Comparison of ENCODE assay signal across 14 cellular contexts in the genomic region with DNA sequence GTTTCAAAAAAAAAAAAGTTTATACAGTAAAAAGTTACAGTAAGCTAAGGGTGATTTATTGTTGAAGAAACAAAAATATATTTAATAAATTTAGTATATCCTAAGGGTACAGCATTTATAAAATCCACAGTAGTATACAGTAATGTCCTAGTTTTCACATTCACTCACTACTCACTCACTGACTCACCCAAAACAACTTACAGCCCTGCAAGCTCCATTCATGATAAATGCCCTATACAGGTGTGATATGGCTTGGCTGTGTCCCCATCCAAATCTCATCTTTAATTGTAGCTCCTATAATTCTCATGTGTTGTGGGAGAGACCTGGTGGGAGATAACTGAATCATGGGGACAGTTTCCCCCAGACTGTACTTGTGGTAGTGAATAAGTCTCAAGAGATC.
DNase-seq lines count a peak whose midpoint lies in the region; ATAC-seq lines count a peak whose summit lies in the region.
"Had no signal": no experiment of that assay in that cellular context is flagged by ENCODE, and none has a peak within 500 bp of the region (broad histone marks: within the 10 kb centered on the region; RNA-seq: fewer than 3 reads in every experiment).

No MANE protein-coding gene starts in this region.

- DNase-seq in T-cell (no peak), HuH-7 (ENCODE audit: low spot score) (no peak), MV-4-11 (lab: John Stamatoyannopoulos, UW) (no peak)
- no peak for DNase-seq in central memory CD8-positive, alpha-beta T cell (ENCODE audit: low spot score in 2 of 2)
- DNase-seq in stimulated activated effector memory CD8-positive, alpha-beta T cell treated with anti-CD3 and anti-CD28 coated beads, Interleukin-12 subunit alpha, Interleukin-12 subunit beta, amount 100 ng/mL, for 72 hours (ENCODE audit: low spot score in 2 of 2), result no peak
- DNase-seq: AML-193; Caco-2; Calu3; CD4-positive, alpha-beta T cell; CD8-positive, alpha-beta T cell; DMS79 treated with DMSO at 0.1 percent for 48 hours; GF-D8 had no signal

- H3K4me1 Mint-ChIP-seq in T-cell, result peaks cover 12 to 26% (median 25%) of the 10 kb centered on the region in 3 donors
- H3K4me1 Mint-ChIP-seq in central memory CD8-positive, alpha-beta T cell, result peaks cover 35% of the 10 kb centered on the region
- peaks cover 16% of the 10 kb centered on the region for H3K4me1 Mint-ChIP-seq in stimulated activated effector memory CD8-positive, alpha-beta T cell treated with anti-CD3 and anti-CD28 coated beads, Interleukin-12 subunit alpha, Interleukin-12 subunit beta, amount 100 ng/mL, for 72 hours
- H3K4me1 Mint-ChIP-seq: B cell had no signal

- ATAC-seq in T-cell (replicated peaks in 1 of 4), result no peak
- no peak for ATAC-seq in central memory CD8-positive, alpha-beta T cell (replicated peaks; ENCODE audit: extremely low read depth, poor library complexity, severe bottlenecking)
- peak; percentile 49 for ATAC-seq in stimulated activated effector memory CD8-positive, alpha-beta T cell treated with anti-CD3 and anti-CD28 coated beads, Interleukin-12 subunit alpha, Interleukin-12 subunit beta, amount 100 ng/mL, for 72 hours
- ATAC-seq: A549; CD8-positive, alpha-beta T cell had no signal

- POLR2A ChIA-PET in T-cell (lab: Charles Lee), result interaction anchor here (0.5 to 0.7 kb wide), 6 partner anchors 14 to 401 kb away, joined by 3 to 4 read pairs (median 3); no protein-coding TSS in a partner anchor

- H3K27me3 Mint-ChIP-seq in T-cell, result no peaks in the 10 kb centered on the region
- no peaks in the 10 kb centered on the region for H3K27me3 Mint-ChIP-seq in central memory CD8-positive, alpha-beta T cell
- H3K27me3 Mint-ChIP-seq: CD4-positive, alpha-beta T cell had no signal

- CTCF ChIA-PET in T-cell (lab: Charles Lee), result interaction anchor here in 1 of 2 donors (0.7 to 1.1 kb wide), 5 partner anchors 38 to 1046 kb away, joined by 3 read pairs; no protein-coding TSS in a partner anchor

- peak overlapping the region; percentile 10 to 48 for H3K27ac Mint-ChIP-seq in T-cell
- peak overlapping the region; percentile 56 for H3K27ac Mint-ChIP-seq in central memory CD8-positive, alpha-beta T cell (ENCODE audit: low read depth)
- no peak overlapping the region for H3K27ac Mint-ChIP-seq in stimulated activated effector memory CD8-positive, alpha-beta T cell treated with anti-CD3 and anti-CD28 coated beads, Interleukin-12 subunit alpha, Interleukin-12 subunit beta, amount 100 ng/mL, for 72 hours
- H3K27ac Mint-ChIP-seq: B cell; CD4-positive, alpha-beta T cell had no signal

- peaks cover 12 to 35% (median 18%) of the 10 kb centered on the region in 3 donors for H3K9me3 Mint-ChIP-seq in T-cell
- H3K9me3 Mint-ChIP-seq in central memory CD8-positive, alpha-beta T cell, result peaks cover 26% of the 10 kb centered on the region
- H3K9me3 Mint-ChIP-seq in stimulated activated effector memory CD8-positive, alpha-beta T cell treated with anti-CD3 and anti-CD28 coated beads, Interleukin-12 subunit alpha, Interleukin-12 subunit beta, amount 100 ng/mL, for 72 hours, result peaks cover 20% of the 10 kb centered on the region

- no peak overlapping the region for H3K4me3 Mint-ChIP-seq in T-cell
- no peak overlapping the region for H3K4me3 Mint-ChIP-seq in central memory CD8-positive, alpha-beta T cell
- no peak overlapping the region for H3K4me3 Mint-ChIP-seq in stimulated activated effector memory CD8-positive, alpha-beta T cell treated with anti-CD3 and anti-CD28 coated beads, Interleukin-12 subunit alpha, Interleukin-12 subunit beta, amount 100 ng/mL, for 72 hours
- H3K4me3 Mint-ChIP-seq: B cell; CD4-positive, alpha-beta T cell; CD8-positive, alpha-beta T cell had no signal

- H3K36me3 Mint-ChIP-seq in T-cell, result peaks cover 71% of the 10 kb centered on the region
- peaks cover 68% of the 10 kb centered on the region for H3K36me3 Mint-ChIP-seq in central memory CD8-positive, alpha-beta T cell (ENCODE audit: insufficient read depth)
- peaks cover 55% of the 10 kb centered on the region for H3K36me3 Mint-ChIP-seq in stimulated activated effector memory CD8-positive, alpha-beta T cell treated with anti-CD3 and anti-CD28 coated beads, Interleukin-12 subunit alpha, Interleukin-12 subunit beta, amount 100 ng/mL, for 72 hours
